In genomic region chr15:90231028-90232017, GRCh38 we compare ENCODE assay signal across 8 cellular contexts. TPM values are rescaled to one million over a fixed set of nuclear protein-coding genes. Genes with fewer than 3 reads are reported as not detected.
DNase-seq lines count a peak whose midpoint lies in the region; ATAC-seq and TF ChIP-seq lines count a peak whose summit lies in the region.

No MANE protein-coding gene starts in this region.

- CTCF ChIA-PET in Calu3 (lab: Charles Lee) = interaction anchor here (0.5 to 3.4 kb wide), 3 partner anchors 10 to 88 kb away, joined by 7 to 28 read pairs (median 8); no protein-coding TSS in a partner anchor

- TF ChIP-seq CTCF in Calu3 (IDR thresholded peaks at IDR 0.05; ENCODE audit: unreplicated experiment) (no peak), progenitor cell of endocrine pancreas (IDR thresholded peaks at IDR 0.05; ENCODE audit: unreplicated experiment) (no peak)

- no peak overlapping the region for H3K27ac Mint-ChIP-seq in Calu3 (ENCODE audit: unreplicated experiment)
- H3K27ac Mint-ChIP-seq in activated naive CD8-positive, alpha-beta T cell treated with anti-CD3 and anti-CD28 coated beads, Interleukin-2, amount 50 U/mL, for 24 hours = peak overlapping the region; percentile 97
- peak overlapping the region; percentile 78 for H3K27ac Mint-ChIP-seq in progenitor cell of endocrine pancreas

- intact Hi-C loops in Calu3 (cut with micrococcal nuclease; ENCODE audit: unreplicated experiment) = loop anchor here (2.0 kb wide), 1 partner anchor 33 kb away; the partner anchor contains the start of gene NGRN

- BruUV-seq in Calu3 (replicated peaks; lab: Mats Ljungman, UMichigan) = no TSS peak

- H3K4me1 Mint-ChIP-seq in Calu3 (ENCODE audit: low read depth, unreplicated experiment) (peaks cover 30% of the 10 kb centered on the region), progenitor cell of endocrine pancreas (ENCODE audit: low read depth) (peaks cover 12% of the 10 kb centered on the region)
- peaks cover 44% of the 10 kb centered on the region for H3K4me1 Mint-ChIP-seq in activated naive CD8-positive, alpha-beta T cell treated with anti-CD3 and anti-CD28 coated beads, Interleukin-2, amount 50 U/mL, for 24 hours

- H3K4me3 Mint-ChIP-seq in Calu3 (ENCODE audit: low read depth, unreplicated experiment) = peak overlapping the region; percentile 77
- peak overlapping the region; percentile 93 for H3K4me3 Mint-ChIP-seq in activated naive CD8-positive, alpha-beta T cell treated with anti-CD3 and anti-CD28 coated beads, Interleukin-2, amount 50 U/mL, for 24 hours
- peak overlapping the region; percentile 50 for H3K4me3 Mint-ChIP-seq in progenitor cell of endocrine pancreas (ENCODE audit: low read depth)

- H3K27me3 Mint-ChIP-seq in Calu3 (ENCODE audit: unreplicated experiment) = no peaks in the 10 kb centered on the region
- no peaks in the 10 kb centered on the region for H3K27me3 Mint-ChIP-seq in activated naive CD8-positive, alpha-beta T cell treated with anti-CD3 and anti-CD28 coated beads, Interleukin-2, amount 50 U/mL, for 24 hours
- no peaks in the 10 kb centered on the region for H3K27me3 Mint-ChIP-seq in progenitor cell of endocrine pancreas

- ATAC-seq in activated naive CD8-positive, alpha-beta T cell treated with anti-CD3 and anti-CD28 coated beads, Interleukin-2, amount 50 U/mL, for 24 hours = peak; percentile 40
- ATAC-seq in HG03521 (IDR thresholded peaks at IDR 0.05; ENCODE audit: unreplicated experiment) (no peak), GM19035 (IDR thresholded peaks at IDR 0.05; ENCODE audit: unreplicated experiment) (no peak)

- H3K36me3 Mint-ChIP-seq in Calu3 (ENCODE audit: insufficient read depth, unreplicated experiment) = peaks cover 86% of the 10 kb centered on the region
- peaks cover 33% of the 10 kb centered on the region for H3K36me3 Mint-ChIP-seq in activated naive CD8-positive, alpha-beta T cell treated with anti-CD3 and anti-CD28 coated beads, Interleukin-2, amount 50 U/mL, for 24 hours (ENCODE audit: low read depth)
- peaks cover 6% of the 10 kb centered on the region for H3K36me3 Mint-ChIP-seq in progenitor cell of endocrine pancreas (ENCODE audit: insufficient read depth)

- DNase-seq in Calu3 (no peak), T-helper 1 cell (peak; percentile 72 to 84 (median 81)), progenitor cell of endocrine pancreas (ENCODE audit: low spot score, unreplicated experiment) (no peak), middle frontal gyrus (ENCODE audit: extremely low spot score, low spot score) (no peak), amniotic stem cell (lab: John Stamatoyannopoulos, UW) (no peak)
- DNase-seq in activated naive CD8-positive, alpha-beta T cell treated with anti-CD3 and anti-CD28 coated beads, Interleukin-2, amount 50 U/mL, for 24 hours = peak; percentile 70

- H3K9me3 Mint-ChIP-seq in Calu3 (ENCODE audit: low read depth, unreplicated experiment) (no peaks in the 10 kb centered on the region), progenitor cell of endocrine pancreas (ENCODE audit: low read depth) (no peaks in the 10 kb centered on the region)
- H3K9me3 Mint-ChIP-seq in activated naive CD8-positive, alpha-beta T cell treated with anti-CD3 and anti-CD28 coated beads, Interleukin-2, amount 50 U/mL, for 24 hours = no peaks in the 10 kb centered on the region

RNA-seq across cellular contexts. Expression of gene CIB1, which starts 2.4 kb away (rescaled TPM):
- total RNA-seq in Calu3 (2022) (82.8 and 86.7 TPM in 2 replicates), progenitor cell of endocrine pancreas (28.3 and 30.3 TPM in 2 replicates)

RNA-seq across cellular contexts. Expression of gene GDPGP1, which starts 2.7 kb away (rescaled TPM):
- total RNA-seq in Calu3 (2022) = 17.5 and 20.3 TPM in 2 replicates
- total RNA-seq in progenitor cell of endocrine pancreas = 7.8 and 8.6 TPM in 2 replicates

RNA-seq across cellular contexts. Expression of gene TTLL13, which starts 18.0 kb away (rescaled TPM):
- 0.29 and 0.71 TPM in 2 replicates for total RNA-seq in Calu3 (2022)
- total RNA-seq in progenitor cell of endocrine pancreas = 0.69 TPM in 1 of 2 replicates, not detected in the other

RNA-seq across cellular contexts. Expression of gene SEMA4B, which starts 30.2 kb away (rescaled TPM):
- total RNA-seq in Calu3 (2022) (67.3 and 73.0 TPM in 2 replicates), progenitor cell of endocrine pancreas (36.4 and 41.9 TPM in 2 replicates)

RNA-seq across cellular contexts. Expression of gene NGRN, which starts 34.1 kb away (rescaled TPM):
- total RNA-seq in Calu3 (2022) = 110 and 114 TPM in 2 replicates
- total RNA-seq in progenitor cell of endocrine pancreas = 110 and 121 TPM in 2 replicates

Comparison
In these comparisons a context has a peak if more than half of its experiments do, and no peak if none do; other contexts are left out.
1. DNase-seq: peak in T-helper 1 cell (5 of 5) and activated naive CD8-positive, alpha-beta T cell treated with anti-CD3 and anti-CD28 coated beads, Interleukin-2, amount 50 U/mL, for 24 hours (single experiment); none in Calu3 (single experiment), progenitor cell of endocrine pancreas (single experiment), middle frontal gyrus (single experiment) and amniotic stem cell (single experiment).
2. Peak in every context shown above with its lines, with median percentiles within 50 percentile points of each other: H3K4me3 Mint-ChIP-seq.